ENCODE assay signal across 20 cellular contexts in genomic region chr14:64799555-64799954, GRCh38.
"Had no signal": no experiment of that assay in that cellular context is flagged by ENCODE, and none has a peak within 500 bp of the region (broad histone marks: within the 10 kb centered on the region; RNA-seq: fewer than 3 reads in every experiment).

No MANE protein-coding gene starts in this region.

- H3K9me3 ChIP-seq: left lung, lower lobe of right lung, ovary, prostate gland, suprapubic skin, thoracic aorta, tibial artery, upper lobe of right lung, uterus had no signal

- H3K4me2 ChIP-seq: neural progenitor cell had no signal

- H3K27me3 ChIP-seq: left lung, neural progenitor cell, ovary, tibial artery, upper lobe of right lung, uterus had no signal

- ATAC-seq: natural killer cell; sciatic nerve; stimulated activated effector memory CD8-positive, alpha-beta T cell treated with anti-CD3 and anti-CD28 coated beads, Interleukin-12 subunit alpha, Interleukin-12 subunit beta, amount 100 ng/mL, for 72 hours had no signal

- H3K4me3 Mint-ChIP-seq: natural killer cell; nephron progenitor cell; neural progenitor cell; stimulated activated effector memory CD8-positive, alpha-beta T cell treated with anti-CD3 and anti-CD28 coated beads, Interleukin-12 subunit alpha, Interleukin-12 subunit beta, amount 100 ng/mL, for 72 hours; stimulated activated naive CD8-positive, alpha-beta T cell treated with anti-CD3 and anti-CD28 coated beads, Interleukin-15, Interleukin-2, amounts not matched to agents 100 ng/mL and 50 ng/mL, for 24 hours had no signal

- H3K9ac ChIP-seq: neural progenitor cell had no signal

- H3K4me1 ChIP-seq: left lung, lower lobe of right lung, prostate gland, suprapubic skin, tibial artery, upper lobe of right lung, uterus had no signal

- H3K36me3 ChIP-seq: left lung, lower lobe of right lung, neural progenitor cell, ovary, prostate gland, suprapubic skin, thoracic aorta, tibial artery, upper lobe of right lung, uterus had no signal

- H3K27me3 Mint-ChIP-seq: stimulated activated naive CD8-positive, alpha-beta T cell treated with anti-CD3 and anti-CD28 coated beads, Interleukin-15, Interleukin-2, amounts not matched to agents 100 ng/mL and 50 ng/mL, for 24 hours had no signal

- H3K36me3 Mint-ChIP-seq: natural killer cell; neural progenitor cell; stimulated activated effector memory CD8-positive, alpha-beta T cell treated with anti-CD3 and anti-CD28 coated beads, Interleukin-12 subunit alpha, Interleukin-12 subunit beta, amount 100 ng/mL, for 72 hours had no signal

- H3K27ac ChIP-seq: left lung, lower lobe of right lung, neural progenitor cell, ovary, prostate gland, skin epidermis, suprapubic skin, thoracic aorta, tibial artery, upper lobe of right lung, uterus had no signal

- H3K4me3 ChIP-seq: left lung, lower lobe of right lung, neural progenitor cell, ovary, prostate gland, skin epidermis, suprapubic skin, thoracic aorta, tibial artery, upper lobe of right lung, uterus had no signal

- H3K4me1 Mint-ChIP-seq: natural killer cell; neural progenitor cell; stimulated activated effector memory CD8-positive, alpha-beta T cell treated with anti-CD3 and anti-CD28 coated beads, Interleukin-12 subunit alpha, Interleukin-12 subunit beta, amount 100 ng/mL, for 72 hours had no signal

- H3K27ac Mint-ChIP-seq: natural killer cell; nephron progenitor cell; stimulated activated effector memory CD8-positive, alpha-beta T cell treated with anti-CD3 and anti-CD28 coated beads, Interleukin-12 subunit alpha, Interleukin-12 subunit beta, amount 100 ng/mL, for 72 hours; stimulated activated naive CD8-positive, alpha-beta T cell treated with anti-CD3 and anti-CD28 coated beads, Interleukin-15, Interleukin-2, amounts not matched to agents 100 ng/mL and 50 ng/mL, for 24 hours had no signal

- DNase-seq: hippocampal formation; left lung; natural killer cell; ovary; retina; stimulated activated CD4-positive, alpha-beta T cell treated with anti-CD3 and anti-CD28 coated beads, Interleukin-12 subunit alpha, Interleukin-12 subunit beta, amount 100 ng/mL, for 4 hours; stimulated activated CD4-positive, alpha-beta T cell treated with anti-CD3 and anti-CD28 coated beads, Interleukin-4, amount 100 ng/mL, for 1 hour; tibial artery; upper lobe of right lung; uterus had no signal

- H2AFZ ChIP-seq: neural progenitor cell had no signal

- H3K9me3 Mint-ChIP-seq: natural killer cell; nephron progenitor cell; neural progenitor cell; stimulated activated effector memory CD8-positive, alpha-beta T cell treated with anti-CD3 and anti-CD28 coated beads, Interleukin-12 subunit alpha, Interleukin-12 subunit beta, amount 100 ng/mL, for 72 hours; stimulated activated naive CD8-positive, alpha-beta T cell treated with anti-CD3 and anti-CD28 coated beads, Interleukin-15, Interleukin-2, amounts not matched to agents 100 ng/mL and 50 ng/mL, for 24 hours had no signal
